1 cellular context compared by ENCODE assay signal in genomic region chr16:46629331-46629843, GRCh38.
TF ChIP-seq lines count a peak whose summit lies in the region.

No MANE protein-coding gene starts in this region.

TF ChIP-seq in GM12878, 131 proteins besides CTCF, POLR2A, EP300 and RAD21 (continued from another document):
- no peak for TF ChIP-seq ZNF687 (IDR thresholded peaks at IDR 0.05)
- no peak for TF ChIP-seq IRF4 (IDR thresholded peaks at IDR 0.05; ENCODE audit: low read depth, low read length)
- no peak for TF ChIP-seq E4F1 (IDR thresholded peaks at IDR 0.05; ENCODE audit: borderline replicate concordance, partially characterized antibody)
- TF ChIP-seq NBN (IDR thresholded peaks at IDR 0.05) = no peak
- no peak for TF ChIP-seq ZBTB11 (CRISPR knock-in tag; IDR thresholded peaks at IDR 0.05)
- TF ChIP-seq CHD4 (IDR thresholded peaks at IDR 0.05) = no peak
- no peak for TF ChIP-seq GATAD2B (conservative IDR thresholded peaks at IDR 0.05; ENCODE audit: low read depth)
- TF ChIP-seq MAX (IDR thresholded peaks at IDR 0.05; ENCODE audit: low read depth, low read length) = no peak
- no peak for TF ChIP-seq NFYA (IDR thresholded peaks at IDR 0.05; ENCODE audit: borderline replicate concordance, low read depth, low read length)
- no peak for TF ChIP-seq TCF3 (IDR thresholded peaks at IDR 0.05; ENCODE audit: borderline replicate concordance, insufficient read depth, low read depth, low read length)
- TF ChIP-seq USF2 (IDR thresholded peaks at IDR 0.05; ENCODE audit: borderline replicate concordance, low read depth, low read length) = no peak
- no peak for TF ChIP-seq MEF2A (IDR thresholded peaks at IDR 0.05; ENCODE audit: insufficient read depth, low read depth, low read length)
- TF ChIP-seq MLLT1 (IDR thresholded peaks at IDR 0.05) = no peak
- no peak for TF ChIP-seq HSF1 (IDR thresholded peaks at IDR 0.05; ENCODE audit: low read depth, low read length)
